ENCODE assay signal across 1 cellular context in genomic region chr19:32392946-32393345, GRCh38.
TF ChIP-seq lines count a peak whose summit lies in the region.

No MANE protein-coding gene starts in this region.

TF ChIP-seq in K562, 482 proteins besides CTCF, POLR2A, EP300 and RAD21:
- no peak for TF ChIP-seq DLX4 (CRISPR knock-in tag; IDR thresholded peaks at IDR 0.05)
- no peak for TF ChIP-seq ZNF224 (CRISPR knock-in tag; IDR thresholded peaks at IDR 0.05)
- no peak for TF ChIP-seq POLR3G (IDR thresholded peaks at IDR 0.05; ENCODE audit: extremely low read depth, insufficient read length, insufficient replicate concordance)
- no peak for TF ChIP-seq GATAD2B (IDR thresholded peaks at IDR 0.05; ENCODE audit: borderline replicate concordance)
- no peak for TF ChIP-seq CBFB (CRISPR knock-in tag; IDR thresholded peaks at IDR 0.05)
- TF ChIP-seq HDGF (IDR thresholded peaks at IDR 0.05) = no peak
- no peak for TF ChIP-seq MXD1 (CRISPR knock-in tag; IDR thresholded peaks at IDR 0.05; ENCODE audit: borderline replicate concordance, poor library complexity, severe bottlenecking)
- no peak for TF ChIP-seq CBX3 (IDR thresholded peaks at IDR 0.05; ENCODE audit: borderline replicate concordance in 1 of 2, low read length in 2 of 2)
- TF ChIP-seq PHF20 (IDR thresholded peaks at IDR 0.05; ENCODE audit: partially characterized antibody) = no peak
- TF ChIP-seq TSC22D4 (tag; IDR thresholded peaks at IDR 0.05) = no peak
- no peak for TF ChIP-seq HNRNPH1 (optimal IDR thresholded peaks at IDR 0.05; ENCODE audit: low read depth, low read length)
- no peak for TF ChIP-seq CHCHD3 (CRISPR knock-in tag; IDR thresholded peaks at IDR 0.05)
- no peak for TF ChIP-seq MIER1 (IDR thresholded peaks at IDR 0.05; ENCODE audit: low read depth)
- no peak for TF ChIP-seq NFYB (IDR thresholded peaks at IDR 0.05; ENCODE audit: extremely low read depth, insufficient read length)
- no peak for TF ChIP-seq IFI16 (CRISPR knock-in tag; IDR thresholded peaks at IDR 0.05)
- TF ChIP-seq PTRF (tag; IDR thresholded peaks at IDR 0.05) = no peak
- no peak for TF ChIP-seq FOXA3 (CRISPR knock-in tag; conservative IDR thresholded peaks at IDR 0.05 in 1 of 2, IDR thresholded peaks at IDR 0.05 in 1 of 2)
